In the genomic region with DNA sequence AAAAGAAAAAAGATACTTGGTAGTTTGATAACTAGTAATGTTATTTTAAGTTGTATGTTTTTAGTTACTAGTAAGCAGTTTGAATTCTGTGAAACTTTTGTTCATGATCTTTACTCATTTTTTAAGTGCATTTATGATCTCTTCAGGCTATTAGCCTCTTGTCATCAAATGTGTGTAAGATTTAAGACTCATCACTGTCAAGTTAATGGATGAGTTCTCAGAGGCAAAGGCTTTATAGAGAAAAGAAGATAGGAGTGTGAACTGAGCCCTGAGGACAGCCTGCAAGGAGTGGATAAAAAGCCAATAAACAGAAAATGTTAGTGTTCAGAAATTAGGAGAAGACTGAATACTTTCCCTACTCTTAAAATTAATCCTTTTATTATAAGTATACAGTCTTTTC, we compare ENCODE assay signal across 11 cellular contexts. TPM values are rescaled to one million over a fixed set of nuclear protein-coding genes. Genes with fewer than 3 reads are reported as not detected.
DNase-seq lines count a peak whose midpoint lies in the region; ATAC-seq and TF ChIP-seq lines count a peak whose summit lies in the region.
"Had no signal": no experiment of that assay in that cellular context is flagged by ENCODE, and none has a peak within 500 bp of the region (broad histone marks: within the 10 kb centered on the region; RNA-seq: fewer than 3 reads in every experiment).

No MANE protein-coding gene starts in this region.

- no peak for TF ChIP-seq RAD21 in IMR-90 (IDR thresholded peaks at IDR 0.05; ENCODE audit: low read length)

- H3K4me3 ChIP-seq in IMR-90 (ENCODE audit: insufficient read depth, low read depth, low read length) (no peak overlapping the region), dorsolateral prefrontal cortex (no peak overlapping the region)

- no peak for ATAC-seq in CD4-positive, alpha-beta T cell (ENCODE audit: poor library complexity)
- no peak for ATAC-seq in IMR-90 (ENCODE audit: low read depth)
- ATAC-seq in naive thymus-derived CD8-positive, alpha-beta T cell: no peak
- no peak for ATAC-seq in HG03432 (IDR thresholded peaks at IDR 0.05; ENCODE audit: unreplicated experiment)
- no peak for ATAC-seq in GM21737 (IDR thresholded peaks at IDR 0.05; ENCODE audit: unreplicated experiment)

- no peaks in the 10 kb centered on the region for H3K9me3 Mint-ChIP-seq in CD4-positive, alpha-beta T cell
- H3K9me3 Mint-ChIP-seq in activated naive CD8-positive, alpha-beta T cell treated with anti-CD3 and anti-CD28 coated beads for 36 hours: peaks cover 3% of the 10 kb centered on the region
- H3K9me3 Mint-ChIP-seq in naive thymus-derived CD8-positive, alpha-beta T cell: no peaks in the 10 kb centered on the region

- H3K9ac ChIP-seq in IMR-90 (ENCODE audit: low read depth, low read length): peak overlapping the region; percentile 29; the same call in 1 of the 2 replicates

- H2AK9ac ChIP-seq in IMR-90 (replicated peaks; ENCODE audit: low read depth, low read length, poor library complexity): no peak overlapping the region

- H2AFZ ChIP-seq in IMR-90 (replicated peaks; ENCODE audit: low read length, poor library complexity): no peak overlapping the region

- POLR2A ChIA-PET in CD4-positive, alpha-beta T cell (lab: Charles Lee): interaction anchor here (2.6 to 35.5 kb wide), 5 partner anchors 11 to 43 kb away, joined by 12 to 914 read pairs (median 23); a partner anchor contains a TSS
- POLR2A ChIA-PET in IMR-90 (lab: Charles Lee; ENCODE audit: unreplicated experiment): interaction anchor here (0.6 kb wide), 1 partner anchor 25 kb away, joined by 4 read pairs; no protein-coding TSS in a partner anchor
- POLR2A ChIA-PET in naive thymus-derived CD8-positive, alpha-beta T cell (lab: Charles Lee): interaction anchor here (1.2 to 12.1 kb wide), 4 partner anchors 12 to 218 kb away, joined by 5 to 214 read pairs (median 44); a partner anchor contains a TSS

- no peak overlapping the region; the same call in 1 of the 2 replicates for H3K4ac ChIP-seq in IMR-90 (ENCODE audit: low read depth, low read length)

- TF ChIP-seq POLR2A in IMR-90 (IDR thresholded peaks at IDR 0.05; ENCODE audit: low read depth, low read length): no peak

- H4K20me1 ChIP-seq in IMR-90 (ENCODE audit: insufficient read depth, low read length): peaks cover 62% of the 10 kb centered on the region

- peak overlapping the region; percentile 70 for H3K4me3 Mint-ChIP-seq in CD4-positive, alpha-beta T cell
- peak overlapping the region; percentile 79 for H3K4me3 Mint-ChIP-seq in activated naive CD8-positive, alpha-beta T cell treated with anti-CD3 and anti-CD28 coated beads for 36 hours
- H3K4me3 Mint-ChIP-seq in naive thymus-derived CD8-positive, alpha-beta T cell: peak overlapping the region in 8 of 10 donors; percentile 25 to 98 (median 71)

- H4K8ac ChIP-seq in IMR-90 (ENCODE audit: low read depth in 2 of 2, low read length in 2 of 2): no peak overlapping the region

- H3K36me3 ChIP-seq in IMR-90 (ENCODE audit: control insufficient read depth, insufficient read depth, low read length): peaks cover 6% of the 10 kb centered on the region

- H3K27ac ChIP-seq in CD4-positive, alpha-beta T cell (ENCODE audit: low read depth, low read length): peak overlapping the region; percentile 94
- peak overlapping the region; percentile 23; the same call in 1 of the 2 replicates for H3K27ac ChIP-seq in IMR-90 (ENCODE audit: insufficient read depth, low read length)
- peak overlapping the region in 6 of 59 donors; percentile 0 to 76 (median 36) for H3K27ac ChIP-seq in dorsolateral prefrontal cortex
- H3K27ac ChIP-seq: VCaP had no signal

- no peak overlapping the region for H3K14ac ChIP-seq in IMR-90 (replicated peaks; ENCODE audit: low read depth, low read length)

- peaks cover 91% of the 10 kb centered on the region for H3K4me1 Mint-ChIP-seq in CD4-positive, alpha-beta T cell (ENCODE audit: low read depth)
- peaks cover 72% of the 10 kb centered on the region for H3K4me1 Mint-ChIP-seq in activated naive CD8-positive, alpha-beta T cell treated with anti-CD3 and anti-CD28 coated beads for 36 hours
- peaks cover 29 to 91% (median 67%) of the 10 kb centered on the region in 4 donors for H3K4me1 Mint-ChIP-seq in naive thymus-derived CD8-positive, alpha-beta T cell

- peak overlapping the region; percentile 64; the same call in 1 of the 2 replicates for H3K4me2 ChIP-seq in IMR-90 (ENCODE audit: low read depth, low read length)

- H2BK15ac ChIP-seq in IMR-90 (ENCODE audit: low read depth, low read length): no peak overlapping the region

- no peak overlapping the region for H2BK20ac ChIP-seq in IMR-90 (ENCODE audit: low read depth, low read length)

- dilution Hi-C loops in IMR-90 (cut with HindIII; ENCODE audit: low sequenced_read_pairs, unreplicated experiment): no loop called here

- H3K27me3 Mint-ChIP-seq in CD4-positive, alpha-beta T cell: no peaks in the 10 kb centered on the region
- H3K27me3 Mint-ChIP-seq in activated naive CD8-positive, alpha-beta T cell treated with anti-CD3 and anti-CD28 coated beads for 36 hours: no peaks in the 10 kb centered on the region
- H3K27me3 Mint-ChIP-seq in naive thymus-derived CD8-positive, alpha-beta T cell: no peaks in the 10 kb centered on the region

- H3K79me1 ChIP-seq in IMR-90 (ENCODE audit: low read depth in 1 of 2, low read length in 2 of 2): peaks cover 3 to 49% of the 10 kb centered on the region in 2 experiments; a peak in 3 of 4 replicates

- intact Hi-C loops in CD4-positive, alpha-beta T cell (cut with DNase I, micrococcal nuclease): loop anchor here in 1 of 2 experiments (1.0 to 10.0 kb wide), 3 partner anchors 13 to 1409 kb away; a partner anchor contains a TSS
- intact Hi-C loops in IMR-90 (cut with micrococcal nuclease): no loop called here
- intact Hi-C loops in dorsolateral prefrontal cortex (cut with DNase I): no loop called here

- H3K23ac ChIP-seq in IMR-90 (ENCODE audit: low read depth, low read length): no peak overlapping the region

- no peaks in the 10 kb centered on the region for H3K9me3 ChIP-seq in CD4-positive, alpha-beta T cell (ENCODE audit: control insufficient read depth, low read length)
- H3K9me3 ChIP-seq in IMR-90 (ENCODE audit: control insufficient read depth, insufficient read depth, low read length): no peaks in the 10 kb centered on the region
- H3K9me3 ChIP-seq: Caco-2 had no signal

- peaks cover 7% of the 10 kb centered on the region; the same call in 1 of the 2 replicates for H3K9me1 ChIP-seq in IMR-90 (ENCODE audit: insufficient read depth, low read length)

- H2BK5ac ChIP-seq in IMR-90 (ENCODE audit: low read depth, low read length, poor library complexity, severe bottlenecking): peak overlapping the region; percentile 84

- H3K27ac Mint-ChIP-seq in CD4-positive, alpha-beta T cell: peak overlapping the region; percentile 95
- peak overlapping the region; percentile 97 for H3K27ac Mint-ChIP-seq in activated naive CD8-positive, alpha-beta T cell treated with anti-CD3 and anti-CD28 coated beads for 36 hours
- H3K27ac Mint-ChIP-seq in naive thymus-derived CD8-positive, alpha-beta T cell: peak overlapping the region; percentile 89 to 100 (median 95)

- no peak overlapping the region for H4K91ac ChIP-seq in IMR-90 (ENCODE audit: insufficient read depth, low read depth, low read length)

- no peak overlapping the region for H2BK120ac ChIP-seq in IMR-90 (ENCODE audit: low read depth, low read length)

- no peak overlapping the region for H4K5ac ChIP-seq in IMR-90 (ENCODE audit: low read depth, low read length)

- H2AK5ac ChIP-seq in IMR-90 (ENCODE audit: low read depth, low read length): no peak overlapping the region

- BruUV-seq in IMR-90 (replicated peaks; lab: Mats Ljungman, UMichigan): no TSS peak

- TF ChIP-seq CTCF in CD4-positive, alpha-beta T cell (IDR thresholded peaks at IDR 0.05): no peak
- TF ChIP-seq CTCF in IMR-90 (conservative IDR thresholded peaks at IDR 0.05; ENCODE audit: low read depth, low read length) (no peak), dorsolateral prefrontal cortex (IDR thresholded peaks at IDR 0.05 in 54 of 56, conservative IDR thresholded peaks at IDR 0.05 in 2 of 56; ENCODE audit: low read depth in 1 of 56, partially characterized antibody in 56 of 56) (no peak)

- CTCF ChIA-PET in CD4-positive, alpha-beta T cell (lab: Charles Lee): interaction anchor here (1.2 to 2.1 kb wide), 4 partner anchors 11 to 42 kb away, joined by 3 to 13 read pairs (median 6); a partner anchor contains a TSS
- CTCF ChIA-PET in IMR-90 (lab: Yijun Ruan, JAX): interaction anchor here (1.8 kb wide), 1 partner anchor 42 kb away, joined by 4 read pairs; no protein-coding TSS in a partner anchor

- 0 out of 2 replicates have a peak overlapping the region, but pooled peaks have one; percentile 42 for H3K18ac ChIP-seq in IMR-90 (ENCODE audit: low read depth, low read length)

- no peak for DNase-seq in CD4-positive, alpha-beta T cell
- DNase-seq in IMR-90 (no peak), dorsolateral prefrontal cortex (no peak), LoVo (ENCODE audit: low spot score) (no peak)
- no peak for DNase-seq in activated naive CD8-positive, alpha-beta T cell treated with anti-CD3 and anti-CD28 coated beads for 36 hours
- no peak for DNase-seq in naive thymus-derived CD8-positive, alpha-beta T cell
- DNase-seq: Caco-2, NCI-H510A treated with DMSO at 0.1 percent for 48 hours had no signal

- peaks cover 16% of the 10 kb centered on the region for H3K4me1 ChIP-seq in IMR-90 (ENCODE audit: control insufficient read depth, insufficient read depth, low read length)

- H3K56ac ChIP-seq in IMR-90 (ENCODE audit: extremely low read depth, insufficient read depth, low read length): no peak overlapping the region

- H3K36me3 Mint-ChIP-seq in CD4-positive, alpha-beta T cell (ENCODE audit: low read depth): peaks cover 63% of the 10 kb centered on the region
- peaks cover 58% of the 10 kb centered on the region for H3K36me3 Mint-ChIP-seq in activated naive CD8-positive, alpha-beta T cell treated with anti-CD3 and anti-CD28 coated beads for 36 hours
- peaks cover 0 to 32% (median 4%) of the 10 kb centered on the region in 3 donors for H3K36me3 Mint-ChIP-seq in naive thymus-derived CD8-positive, alpha-beta T cell

- H3K27me3 ChIP-seq in CD4-positive, alpha-beta T cell (ENCODE audit: control insufficient read depth, insufficient read depth, low read length): no peaks in the 10 kb centered on the region
- H3K27me3 ChIP-seq in IMR-90 (ENCODE audit: control insufficient read depth, insufficient read depth, low read length) (no peaks in the 10 kb centered on the region), dorsolateral prefrontal cortex (no peaks in the 10 kb centered on the region)

- in situ Hi-C loops in IMR-90 (cut with MboI; ENCODE audit: low sequenced_read_pairs): no loop called here

RNA-seq across cellular contexts. Expression of a gene that starts 13.5 kb away (rescaled TPM):
- total RNA-seq in CD4-positive, alpha-beta T cell: 100 to 1,000 TPM; 230 to 231 TPM
- total RNA-seq in IMR-90 (2012; rRNA removed) (106 and 115 TPM in 2 replicates), dorsolateral prefrontal cortex (100 to 1,000 TPM in 108 of 120 experiments, 10 to 100 TPM in 12; 75.7 to 174 (median 133) TPM)
- 121 and 126 TPM in 2 replicates for polyA plus RNA-seq in IMR-90 (2012; rRNA removed)
- polyA plus RNA-seq in IMR-90 (2012; cell fraction: cytosol; rRNA removed): 41.8 and 55.5 TPM in 2 replicates
- polyA plus RNA-seq in IMR-90 (2012; cell fraction: nucleus; rRNA removed; ENCODE audit: low replicate concordance): 11.4 and 58.7 TPM in 2 replicates
- total RNA-seq in activated naive CD8-positive, alpha-beta T cell treated with anti-CD3 and anti-CD28 coated beads for 36 hours: 100 to 1,000 TPM; 302 to 307 TPM
- total RNA-seq in naive thymus-derived CD8-positive, alpha-beta T cell: 100 to 1,000 TPM; 149 to 166 TPM
- 100 to 1,000 TPM; 106 to 155 (median 128) TPM for polyA plus RNA-seq in naive thymus-derived CD8-positive, alpha-beta T cell

RNA-seq across cellular contexts. Expression of a gene that starts 20.6 kb away (rescaled TPM):
- 100 to 1,000 TPM; 160 to 164 TPM for total RNA-seq in CD4-positive, alpha-beta T cell
- 12.9 and 31.7 TPM in 2 replicates for total RNA-seq in IMR-90 (2012; rRNA removed)
- 1.9 and 2.6 TPM in 2 replicates for polyA plus RNA-seq in IMR-90 (2012; rRNA removed)
- polyA plus RNA-seq in IMR-90 (2012; cell fraction: cytosol; rRNA removed): 0.41 and 4.3 TPM in 2 replicates
- polyA plus RNA-seq in IMR-90 (2012; cell fraction: nucleus; rRNA removed; ENCODE audit: low replicate concordance): 2.5 and 4.6 TPM in 2 replicates
- total RNA-seq in activated naive CD8-positive, alpha-beta T cell treated with anti-CD3 and anti-CD28 coated beads for 36 hours: 10 to 100 TPM; 33.1 to 33.9 TPM
- total RNA-seq in naive thymus-derived CD8-positive, alpha-beta T cell: 100 to 1,000 TPM; 198 to 212 TPM
- 10 to 100 TPM; 15.7 to 70.4 (median 26.3) TPM for polyA plus RNA-seq in naive thymus-derived CD8-positive, alpha-beta T cell
- total RNA-seq in dorsolateral prefrontal cortex: 100 to 1,000 TPM; 136 to 273 (median 172) TPM
